28 cellular contexts compared by ENCODE assay signal in genomic region chr5:172630961-172631360, GRCh38. TPM values are rescaled to one million over a fixed set of nuclear protein-coding genes. Genes with fewer than 3 reads are reported as not detected.
DNase-seq lines count a peak whose midpoint lies in the region; ATAC-seq lines count a peak whose summit lies in the region.
"Had no signal": no experiment of that assay in that cellular context is flagged by ENCODE, and none has a peak within 500 bp of the region (broad histone marks: within the 10 kb centered on the region; RNA-seq: fewer than 3 reads in every experiment).

No MANE protein-coding gene starts in this region.

- H2AK5ac ChIP-seq in neuronal stem cell (ENCODE audit: low read depth, low read length) = no peak overlapping the region

- no peak overlapping the region for H3K4me2 ChIP-seq in neuronal stem cell (ENCODE audit: insufficient read depth, low read length, poor library complexity, severe bottlenecking)
- H3K4me2 ChIP-seq: smooth muscle cell had no signal

- H4K8ac ChIP-seq in neuronal stem cell (ENCODE audit: low read depth, low read length) = no peak overlapping the region

- no peak overlapping the region for H2BK12ac ChIP-seq in neuronal stem cell (ENCODE audit: low read length)

- no peak overlapping the region for H2BK15ac ChIP-seq in neuronal stem cell (ENCODE audit: low read length)

- peak; percentile 6 for DNase-seq in NCI-H2227 (lab: John Stamatoyannopoulos, UW; ENCODE audit: unreplicated experiment)
- no peak for DNase-seq in NCI-H2227 treated with DMSO at 0.1 percent for 48 hours (lab: John Stamatoyannopoulos, UW)
- peak; percentile 52 for DNase-seq in NCI-H146 (lab: John Stamatoyannopoulos, UW)
- DNase-seq in SK-N-DZ (ENCODE audit: low spot score) = peak; percentile 40
- no peak for DNase-seq in neuronal stem cell (ENCODE audit: low spot score)
- no peak for DNase-seq in hepatic stellate cell (ENCODE audit: low spot score)
- DNase-seq in NCI-H2029 treated with DMSO at 0.1 percent for 48 hours (lab: John Stamatoyannopoulos, UW) = no peak
- DNase-seq: activated CD4-positive, CD25-positive, alpha-beta regulatory T cell; activated naive CD4-positive, alpha-beta T cell; activated naive CD8-positive, alpha-beta T cell treated with anti-CD3 and anti-CD28 coated beads, Interleukin-2, amount 50 U/mL, for 24 hours; activated T-cell treated with anti-CD3 and anti-CD28 coated beads, Interleukin-2, amount 50 U/mL, for 48 hours; AML-193; Calu3; caudate nucleus; CD4-positive, CD25-positive, alpha-beta regulatory T cell; cortex of kidney; effector memory CD4-positive, alpha-beta T cell; GOT3; hippocampal formation; NCI-H2171; stimulated activated naive CD4-positive, alpha-beta T cell had no signal

- H2BK5ac ChIP-seq in neuronal stem cell (ENCODE audit: low read length) = no peak overlapping the region

- H3K18ac ChIP-seq in neuronal stem cell (ENCODE audit: low read length) = no peak overlapping the region

- H3K27ac ChIP-seq in neuronal stem cell (replicated peaks; ENCODE audit: low read length) = no peak overlapping the region
- H3K27ac ChIP-seq: epithelial cell of prostate, HL-60, pancreas, SJSA1 had no signal

- H2BK120ac ChIP-seq in neuronal stem cell (ENCODE audit: low read depth, low read length) = no peak overlapping the region

- no peaks in the 10 kb centered on the region for H3K9me3 ChIP-seq in neuronal stem cell (replicated peaks in 1 of 2; ENCODE audit: control insufficient read depth in 2 of 2, insufficient read depth in 1 of 2, low read depth in 1 of 2, low read length in 2 of 2)
- H3K9me3 ChIP-seq: pancreas, SJSA1 had no signal

- no peak overlapping the region for H3K14ac ChIP-seq in neuronal stem cell (ENCODE audit: low read length)

- no peak overlapping the region for H4K91ac ChIP-seq in neuronal stem cell (ENCODE audit: low read depth, low read length, poor library complexity)

- H3K36me3 ChIP-seq in neuronal stem cell (replicated peaks in 1 of 2; ENCODE audit: control insufficient read depth in 2 of 2, insufficient read depth in 2 of 2, low read length in 2 of 2) = no peaks in the 10 kb centered on the region
- H3K36me3 ChIP-seq: pancreas, SJSA1 had no signal

- no peak overlapping the region for H3K4ac ChIP-seq in neuronal stem cell (ENCODE audit: low read length)

- no peak overlapping the region for H3K23ac ChIP-seq in neuronal stem cell (ENCODE audit: low read depth, low read length, poor library complexity)

- H3K4me3 ChIP-seq in neuronal stem cell (ENCODE audit: low read length in 2 of 2) = no peak overlapping the region
- H3K4me3 ChIP-seq: pancreas, SJSA1, smooth muscle cell had no signal

- peaks cover 4 to 6% of the 10 kb centered on the region in 2 donors for H3K4me1 ChIP-seq in neuronal stem cell (ENCODE audit: control insufficient read depth in 2 of 2, insufficient read depth in 1 of 2, low read depth in 1 of 2, low read length in 2 of 2)
- H3K4me1 ChIP-seq: pancreas, SJSA1 had no signal

- no CpG with 5 or more reads among the region's 6 CpGs for WGBS in neuronal stem cell (ENCODE audit: extremely low coverage in 2 of 2, insufficient read length in 2 of 2, insufficient replicate concordance in 1 of 2), 2 donors

- H2AFZ ChIP-seq in neuronal stem cell (ENCODE audit: low read length) = peak overlapping the region; percentile 32

- H3K9ac ChIP-seq in neuronal stem cell (ENCODE audit: low read depth, low read length, poor library complexity) = no peak overlapping the region

- H3K27me3 ChIP-seq in neuronal stem cell (ENCODE audit: control insufficient read depth in 3 of 3, insufficient read depth in 3 of 3, low read depth in 1 of 3, low read length in 3 of 3) = peaks cover 0 to 6% (median 0%) of the 10 kb centered on the region in 3 experiments
- H3K27me3 ChIP-seq: pancreas had no signal

- H3K79me1 ChIP-seq in neuronal stem cell (ENCODE audit: low read depth, low read length) = no peaks in the 10 kb centered on the region

- ATAC-seq in GM18867 (IDR thresholded peaks at IDR 0.05; ENCODE audit: unreplicated experiment) = no peak
- ATAC-seq: activated naive CD8-positive, alpha-beta T cell treated with anti-CD3 and anti-CD28 coated beads, Interleukin-2, amount 50 U/mL, for 24 hours; left lobe of liver had no signal

RNA-seq across cellular contexts. Expression of gene NEURL1B, which starts 10.1 kb away (rescaled TPM):
- polyA plus RNA-seq in SK-N-DZ (2014; cell fraction: cytosol; rRNA removed) = 11.1 and 16.8 TPM in 2 replicates
- 18.0 and 21.0 TPM in 2 replicates for polyA plus RNA-seq in SK-N-DZ (2014; cell fraction: nucleus; rRNA removed)
- polyA plus RNA-seq in neuronal stem cell (2013, experiment 1 of 2) = 8.1 TPM
- polyA plus RNA-seq in neuronal stem cell (2013, experiment 2 of 2) = 8.2 TPM
- polyA plus RNA-seq: CD4-positive, CD25-positive, alpha-beta regulatory T cell had no signal

Comparison
In these comparisons a context has a peak if more than half of its experiments do, and no peak if none do; other contexts are left out.
1. DNase-seq: peak in NCI-H2227 (single experiment), NCI-H146 (single experiment) and SK-N-DZ (single experiment); none in NCI-H2227 treated with DMSO at 0.1 percent for 48 hours (single experiment), neuronal stem cell (single experiment), hepatic stellate cell (single experiment) and NCI-H2029 treated with DMSO at 0.1 percent for 48 hours (single experiment).